12 cellular contexts compared by ENCODE assay signal in the genomic region with DNA sequence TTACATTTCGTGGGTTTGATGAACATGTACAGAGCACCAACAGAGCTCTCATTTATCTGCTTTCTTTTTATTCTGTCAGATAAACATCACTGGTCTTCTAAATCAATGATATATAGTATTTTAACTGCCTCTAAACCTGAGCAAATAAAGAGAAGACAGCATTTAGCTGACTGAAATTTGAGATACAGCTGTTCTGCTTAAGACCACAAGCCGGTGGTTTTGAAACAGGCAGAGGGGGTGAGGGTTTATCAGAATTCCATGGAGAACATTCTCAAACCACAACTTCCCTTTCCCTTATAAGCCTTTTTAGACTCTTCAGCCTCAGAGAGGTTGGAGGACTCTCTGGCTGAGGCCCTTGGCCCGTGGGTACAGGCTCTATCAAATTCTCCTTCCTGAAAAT.
DNase-seq lines count a peak whose midpoint lies in the region; ATAC-seq and TF ChIP-seq lines count a peak whose summit lies in the region.
"Had no signal": no experiment of that assay in that cellular context is flagged by ENCODE, and none has a peak within 500 bp of the region (broad histone marks: within the 10 kb centered on the region; RNA-seq: fewer than 3 reads in every experiment).

No MANE protein-coding gene starts in this region.

- peaks cover 14% of the 10 kb centered on the region for H3K4me1 ChIP-seq in SJCRH30
- H3K4me1 ChIP-seq: Peyer's patch had no signal

- H3K4me1 Mint-ChIP-seq in type B pancreatic cell (ENCODE audit: unreplicated experiment): peaks cover 27% of the 10 kb centered on the region

- ATAC-seq in HG02678 (IDR thresholded peaks at IDR 0.05; ENCODE audit: unreplicated experiment): no peak

- H3K27me3 ChIP-seq in SJCRH30: no peaks in the 10 kb centered on the region
- H3K27me3 ChIP-seq: Peyer's patch had no signal

- peaks cover 5% of the 10 kb centered on the region for H3K36me3 Mint-ChIP-seq in type B pancreatic cell

- H3K9me3 Mint-ChIP-seq in type B pancreatic cell: peaks cover 14% of the 10 kb centered on the region
- H3K9me3 Mint-ChIP-seq: activated naive CD4-positive, alpha-beta T cell treated with anti-CD3 and anti-CD28 coated beads for 36 hours had no signal

- H3K27ac ChIP-seq in SJCRH30 (peak overlapping the region; percentile 55), substantia nigra (ENCODE audit: low read depth, low read length, poor library complexity, severe bottlenecking) (no peak overlapping the region)
- H3K27ac ChIP-seq: Peyer's patch had no signal

- H3K4me3 Mint-ChIP-seq in type B pancreatic cell: peak overlapping the region; percentile 58
- H3K4me3 Mint-ChIP-seq: activated naive CD4-positive, alpha-beta T cell treated with anti-CD3 and anti-CD28 coated beads for 36 hours had no signal

- H3K27me3 Mint-ChIP-seq in type B pancreatic cell: peaks cover 6% of the 10 kb centered on the region

- TF ChIP-seq CTCF in fibroblast of the aortic adventitia (IDR thresholded peaks at IDR 0.05; ENCODE audit: insufficient read depth, low read length): no peak
- TF ChIP-seq CTCF in type B pancreatic cell (conservative IDR thresholded peaks at IDR 0.05): no peak

- H3K4me3 ChIP-seq in SJCRH30 (no peak overlapping the region), fibroblast of the aortic adventitia (ENCODE audit: low read depth, low read length) (no peak overlapping the region)
- H3K4me3 ChIP-seq: Peyer's patch had no signal

- DNase-seq in NOMO-1 treated with DMSO at 0.1 percent for 48 hours (lab: John Stamatoyannopoulos, UW; ENCODE audit: unreplicated experiment): peak; percentile 16
- DNase-seq in NOMO-1 treated with dmso at 0.1 percent for 144 hours (lab: John Stamatoyannopoulos, UW; ENCODE audit: unreplicated experiment): no peak
- peak; percentile 76 to 90 for DNase-seq in SJCRH30
- peak; percentile 71 for DNase-seq in fibroblast of the aortic adventitia (ENCODE audit: low read depth)
- DNase-seq in type B pancreatic cell (ENCODE audit: extremely low spot score, unreplicated experiment): no peak
- no peak for DNase-seq in RPMI8226
- DNase-seq in substantia nigra (lab: John Stamatoyannopoulos, UW): no peak
- DNase-seq: activated naive CD4-positive, alpha-beta T cell treated with anti-CD3 and anti-CD28 coated beads for 36 hours; midbrain; NCI-H2081; Peyer's patch had no signal

- H3K36me3 ChIP-seq in SJCRH30: no peaks in the 10 kb centered on the region
- H3K36me3 ChIP-seq: Peyer's patch had no signal

- H3K9me3 ChIP-seq in SJCRH30 (replicated peaks): peaks cover 6% of the 10 kb centered on the region
- H3K9me3 ChIP-seq: Peyer's patch had no signal

- no peak overlapping the region for H3K27ac Mint-ChIP-seq in type B pancreatic cell
- H3K27ac Mint-ChIP-seq: activated naive CD4-positive, alpha-beta T cell treated with anti-CD3 and anti-CD28 coated beads for 36 hours had no signal

Comparison
In these comparisons a context has a peak if more than half of its experiments do, and no peak if none do; other contexts are left out.
1. DNase-seq: peak in NOMO-1 treated with DMSO at 0.1 percent for 48 hours (single experiment), SJCRH30 (2 of 2) and fibroblast of the aortic adventitia (single experiment); none in NOMO-1 treated with dmso at 0.1 percent for 144 hours (single experiment), type B pancreatic cell (single experiment), RPMI8226 (single experiment) and substantia nigra (0 of 49).